In the genomic region with DNA sequence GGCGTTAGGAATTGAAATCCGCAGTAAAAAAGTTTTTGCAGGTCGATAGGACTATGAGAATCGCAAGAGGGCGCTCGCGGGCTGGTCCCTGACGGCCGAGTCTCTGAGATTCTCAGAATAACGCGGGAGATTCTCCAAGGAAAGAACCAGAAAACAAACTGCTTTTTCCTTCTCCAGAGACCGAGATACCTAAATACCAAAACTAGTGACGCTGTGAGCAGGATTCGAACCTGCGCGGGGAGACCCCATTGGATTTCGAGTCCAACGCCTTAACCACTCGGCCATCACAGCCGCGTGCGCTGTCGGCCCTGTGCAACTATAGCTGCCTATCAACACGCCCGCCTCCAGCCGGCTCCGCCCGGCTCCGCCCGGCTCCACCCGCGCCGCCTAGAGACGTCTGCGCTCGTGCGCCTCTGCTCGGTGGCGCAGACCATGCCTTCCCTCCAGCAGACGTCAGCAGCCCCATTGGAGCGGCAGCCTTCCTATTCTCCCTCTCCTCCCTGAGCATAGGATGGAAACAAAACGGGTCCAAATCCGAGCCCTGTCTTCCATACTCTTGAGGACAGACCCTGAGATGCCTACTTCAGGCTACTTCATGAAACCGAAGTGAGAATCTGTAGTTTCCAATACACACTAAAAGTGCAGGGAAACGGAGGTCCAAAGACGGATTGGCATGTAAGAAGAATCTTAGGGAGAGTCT, we compare ENCODE assay signal across 1 cellular context.
TF ChIP-seq lines count a peak whose summit lies in the region.

No MANE protein-coding gene starts in this region.

TF ChIP-seq in HepG2, 621 proteins besides CTCF, POLR2A, EP300 and RAD21 (continued from another document and continues in another):
- TF ChIP-seq, protein P1, sequence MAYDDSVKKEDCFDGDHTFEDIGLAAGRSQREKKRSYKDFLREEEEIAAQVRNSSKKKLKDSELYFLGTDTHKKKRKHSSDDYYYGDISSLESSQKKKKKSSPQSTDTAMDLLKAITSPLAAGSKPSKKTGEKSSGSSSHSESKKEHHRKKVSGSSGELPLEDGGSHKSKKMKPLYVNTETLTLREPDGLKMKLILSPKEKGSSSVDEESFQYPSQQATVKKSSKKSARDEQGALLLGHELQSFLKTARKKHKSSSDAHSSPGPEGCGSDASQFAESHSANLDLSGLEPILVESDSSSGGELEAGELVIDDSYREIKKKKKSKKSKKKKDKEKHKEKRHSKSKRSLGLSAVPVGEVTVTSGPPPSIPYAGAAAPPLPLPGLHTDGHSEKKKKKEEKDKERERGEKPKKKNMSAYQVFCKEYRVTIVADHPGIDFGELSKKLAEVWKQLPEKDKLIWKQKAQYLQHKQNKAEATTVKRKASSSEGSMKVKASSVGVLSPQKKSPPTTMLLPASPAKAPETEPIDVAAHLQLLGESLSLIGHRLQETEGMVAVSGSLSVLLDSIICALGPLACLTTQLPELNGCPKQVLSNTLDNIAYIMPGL (CRISPR knock-in tag; IDR thresholded peaks at IDR 0.05; ENCODE audit: borderline replicate concordance in 1 of 2, low read depth in 1 of 2): peak; percentile 99 to 100
- TF ChIP-seq ZSCAN30 (CRISPR knock-in tag; IDR thresholded peaks at IDR 0.05) (0 out of 2 replicates have a peak, but pooled peaks have one; percentile 83), HNRNPLL (IDR thresholded peaks at IDR 0.05; ENCODE audit: low read depth, low read length, poor library complexity, severe bottlenecking) (peak; percentile 87), NFAT5 (CRISPR knock-in tag; IDR thresholded peaks at IDR 0.05) (no peak; the same call in 1 of the 2 replicates), ZNF329 (CRISPR knock-in tag; IDR thresholded peaks at IDR 0.05; ENCODE audit: low read depth) (peak; percentile 78; the same call in 1 of the 2 replicates), ZMYM4 (CRISPR knock-in tag; IDR thresholded peaks at IDR 0.05) (peak; percentile 65), ZNF331 (CRISPR knock-in tag; IDR thresholded peaks at IDR 0.05) (peak; percentile 85), MAF1 (CRISPR knock-in tag; IDR thresholded peaks at IDR 0.05; ENCODE audit: borderline replicate concordance) (peak; percentile 99), CCDC6 (CRISPR knock-in tag; IDR thresholded peaks at IDR 0.05) (peak; percentile 64; the same call in 1 of the 2 replicates), ZC3H4 (CRISPR knock-in tag; IDR thresholded peaks at IDR 0.05; ENCODE audit: borderline replicate concordance) (no peak), ZNF367 (CRISPR knock-in tag; IDR thresholded peaks at IDR 0.05; ENCODE audit: borderline replicate concordance) (peak; percentile 41), ZNF761 (CRISPR knock-in tag; conservative IDR thresholded peaks at IDR 0.05) (peak; percentile 59), NAIF1 (CRISPR knock-in tag; IDR thresholded peaks at IDR 0.05; ENCODE audit: borderline replicate concordance) (peak; percentile 96), ZNF704 (CRISPR knock-in tag; IDR thresholded peaks at IDR 0.05; ENCODE audit: borderline replicate concordance) (peak; percentile 79), GATAD1 (CRISPR knock-in tag; IDR thresholded peaks at IDR 0.05) (peak; percentile 41; the same call in 1 of the 2 replicates), PRDM10 (CRISPR knock-in tag; IDR thresholded peaks at IDR 0.05; ENCODE audit: low read depth) (no peak), ZNF460 (CRISPR knock-in tag; IDR thresholded peaks at IDR 0.05; ENCODE audit: borderline replicate concordance) (no peak; the same call in 1 of the 2 replicates), JARID2 (CRISPR knock-in tag; IDR thresholded peaks at IDR 0.05; ENCODE audit: insufficient replicate concordance) (no peak), KLF12 (CRISPR knock-in tag; IDR thresholded peaks at IDR 0.05; ENCODE audit: borderline replicate concordance) (peak; percentile 98), MYC (CRISPR knock-in tag; IDR thresholded peaks at IDR 0.05; ENCODE audit: borderline replicate concordance) (peak; percentile 85; the same call in 1 of the 2 replicates), KLF11 (CRISPR knock-in tag; IDR thresholded peaks at IDR 0.05) (no peak; the same call in 1 of the 2 replicates), FLYWCH1 (CRISPR knock-in tag; IDR thresholded peaks at IDR 0.05) (0 out of 2 replicates have a peak, but pooled peaks have one; percentile 40), NFYB (CRISPR knock-in tag; IDR thresholded peaks at IDR 0.05) (peak; percentile 40), RXRB (CRISPR knock-in tag; IDR thresholded peaks at IDR 0.05; ENCODE audit: borderline replicate concordance) (peak; percentile 66), ZNF383 (CRISPR knock-in tag; IDR thresholded peaks at IDR 0.05; ENCODE audit: borderline replicate concordance) (no peak), MXD3 (CRISPR knock-in tag; IDR thresholded peaks at IDR 0.05) (peak; percentile 45; the same call in 1 of the 2 replicates), ZNF34 (CRISPR knock-in tag; IDR thresholded peaks at IDR 0.05; ENCODE audit: borderline replicate concordance) (no peak), ZNF333 (CRISPR knock-in tag; IDR thresholded peaks at IDR 0.05; ENCODE audit: borderline replicate concordance) (no peak; the same call in 1 of the 2 replicates), STAT6 (CRISPR knock-in tag; IDR thresholded peaks at IDR 0.05; ENCODE audit: borderline replicate concordance) (no peak; the same call in 1 of the 2 replicates)
- TF ChIP-seq, protein P2, sequence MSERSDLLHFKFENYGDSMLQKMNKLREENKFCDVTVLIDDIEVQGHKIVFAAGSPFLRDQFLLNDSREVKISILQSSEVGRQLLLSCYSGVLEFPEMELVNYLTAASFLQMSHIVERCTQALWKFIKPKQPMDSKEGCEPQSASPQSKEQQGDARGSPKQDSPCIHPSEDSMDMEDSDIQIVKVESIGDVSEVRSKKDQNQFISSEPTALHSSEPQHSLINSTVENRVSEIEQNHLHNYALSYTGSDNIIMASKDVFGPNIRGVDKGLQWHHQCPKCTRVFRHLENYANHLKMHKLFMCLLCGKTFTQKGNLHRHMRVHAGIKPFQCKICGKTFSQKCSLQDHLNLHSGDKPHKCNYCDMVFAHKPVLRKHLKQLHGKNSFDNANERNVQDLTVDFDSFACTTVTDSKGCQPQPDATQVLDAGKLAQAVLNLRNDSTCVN (CRISPR knock-in tag; IDR thresholded peaks at IDR 0.05; ENCODE audit: borderline replicate concordance): peak; percentile 93; the same call in 1 of the 2 replicates
- TF ChIP-seq, protein P3, sequence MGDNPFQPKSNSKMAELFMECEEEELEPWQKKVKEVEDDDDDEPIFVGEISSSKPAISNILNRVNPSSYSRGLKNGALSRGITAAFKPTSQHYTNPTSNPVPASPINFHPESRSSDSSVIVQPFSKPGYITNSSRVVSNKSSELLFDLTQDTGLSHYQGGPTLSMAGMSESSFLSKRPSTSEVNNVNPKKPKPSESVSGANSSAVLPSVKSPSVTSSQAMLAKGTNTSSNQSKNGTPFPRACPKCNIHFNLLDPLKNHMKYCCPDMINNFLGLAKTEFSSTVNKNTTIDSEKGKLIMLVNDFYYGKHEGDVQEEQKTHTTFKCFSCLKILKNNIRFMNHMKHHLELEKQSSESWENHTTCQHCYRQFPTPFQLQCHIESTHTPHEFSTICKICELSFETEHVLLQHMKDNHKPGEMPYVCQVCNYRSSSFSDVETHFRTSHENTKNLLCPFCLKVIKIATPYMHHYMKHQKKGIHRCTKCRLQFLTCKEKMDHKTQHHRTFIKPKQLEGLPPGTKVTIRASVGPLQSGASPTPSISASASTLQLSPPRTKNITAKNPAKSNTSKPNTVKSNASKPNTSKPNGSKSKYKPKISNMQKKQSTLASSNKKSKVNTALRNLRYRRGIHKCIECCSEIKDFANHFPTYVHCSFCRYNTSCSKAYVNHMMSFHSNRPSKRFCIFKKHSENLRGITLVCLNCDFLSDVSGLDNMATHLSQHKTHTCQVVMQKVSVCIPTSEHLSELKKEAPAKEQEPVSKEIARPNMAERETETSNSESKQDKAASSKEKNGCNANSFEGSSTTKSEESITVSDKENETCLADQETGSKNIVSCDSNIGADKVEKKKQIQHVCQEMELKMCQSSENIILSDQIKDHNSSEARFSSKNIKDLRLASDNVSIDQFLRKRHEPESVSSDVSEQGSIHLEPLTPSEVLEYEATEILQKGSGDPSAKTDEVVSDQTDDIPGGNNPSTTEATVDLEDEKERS (CRISPR knock-in tag; IDR thresholded peaks at IDR 0.05): 0 out of 2 replicates have a peak, but pooled peaks have one; percentile 48
- TF ChIP-seq, protein P4, sequence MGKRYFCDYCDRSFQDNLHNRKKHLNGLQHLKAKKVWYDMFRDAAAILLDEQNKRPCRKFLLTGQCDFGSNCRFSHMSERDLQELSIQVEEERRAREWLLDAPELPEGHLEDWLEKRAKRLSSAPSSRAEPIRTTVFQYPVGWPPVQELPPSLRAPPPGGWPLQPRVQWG (CRISPR knock-in tag; IDR thresholded peaks at IDR 0.05; ENCODE audit: borderline replicate concordance, low read depth): no peak
